Comparison of ENCODE assay signal across 20 cellular contexts in the genomic region with DNA sequence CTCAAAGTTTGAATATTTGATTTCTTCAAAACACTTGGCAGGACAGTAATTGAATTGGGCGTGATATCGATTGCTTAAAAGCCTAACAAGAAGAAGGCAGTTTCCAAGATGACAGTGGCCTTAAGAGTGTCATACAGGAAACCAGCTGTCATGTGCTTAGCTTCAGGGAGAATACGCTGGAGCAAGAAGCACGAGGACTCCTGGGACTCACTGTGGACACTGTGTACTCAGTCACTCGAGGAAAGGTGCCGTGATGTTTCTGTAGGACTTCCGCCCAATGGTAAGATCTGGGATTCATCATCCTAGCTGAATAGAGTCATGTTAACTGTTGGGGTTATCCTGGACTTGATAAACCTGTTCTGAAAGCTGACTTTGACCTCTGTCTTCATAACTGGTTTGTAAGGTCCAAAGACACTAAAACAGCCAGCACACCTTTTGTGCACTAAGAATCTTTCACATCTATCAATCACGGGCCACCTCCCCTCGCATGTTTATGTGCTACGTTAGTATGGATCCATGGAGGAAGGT.
DNase-seq lines count a peak whose midpoint lies in the region; ATAC-seq, FAIRE-seq and TF ChIP-seq lines count a peak whose summit lies in the region.
"Had no signal": no experiment of that assay in that cellular context is flagged by ENCODE, and none has a peak within 500 bp of the region (broad histone marks: within the 10 kb centered on the region; RNA-seq: fewer than 3 reads in every experiment).

No MANE protein-coding gene starts in this region.

- no peak for TF ChIP-seq CTCF in Calu3 (IDR thresholded peaks at IDR 0.05; ENCODE audit: unreplicated experiment)
- TF ChIP-seq CTCF in CD14-positive monocyte (IDR thresholded peaks at IDR 0.05): no peak

- intact Hi-C loops in Right ventricle myocardium inferior (cut with DNase I): no loop called here
- intact Hi-C loops in cardiac septum (cut with DNase I): no loop called here
- intact Hi-C loops in Calu3 (cut with micrococcal nuclease; ENCODE audit: unreplicated experiment): no loop called here
- intact Hi-C loops in CD14-positive monocyte (cut with micrococcal nuclease): no loop called here

- H3K9me3 Mint-ChIP-seq in Calu3 (ENCODE audit: low read depth, unreplicated experiment) (peaks cover 7% of the 10 kb centered on the region), CD14-positive monocyte (peaks cover 0 to 8% (median 2%) of the 10 kb centered on the region in 7 donors)
- peaks cover 4% of the 10 kb centered on the region for H3K9me3 Mint-ChIP-seq in activated T-cell treated with anti-CD3 and anti-CD28 coated beads, Interleukin-2, amount 50 U/mL, for 24 hours
- H3K9me3 Mint-ChIP-seq: CD8-positive, alpha-beta T cell had no signal

- H3K4me3 Mint-ChIP-seq in Calu3 (ENCODE audit: low read depth, unreplicated experiment) (no peak overlapping the region), CD14-positive monocyte (no peak overlapping the region)
- H3K4me3 Mint-ChIP-seq in activated T-cell treated with anti-CD3 and anti-CD28 coated beads, Interleukin-2, amount 50 U/mL, for 24 hours: no peak overlapping the region
- H3K4me3 Mint-ChIP-seq: CD8-positive, alpha-beta T cell had no signal

- no peak for DNase-seq in Right ventricle myocardium inferior (ENCODE audit: missing footprints)
- DNase-seq in cardiac septum (ENCODE audit: low spot score): no peak
- DNase-seq in mucosa of gallbladder (ENCODE audit: low spot score): peak; percentile 41
- no peak for DNase-seq in Calu3
- DNase-seq in activated T-cell treated with anti-CD3 and anti-CD28 coated beads, Interleukin-2, amount 50 U/mL, for 24 hours: no peak
- no peak for DNase-seq in CD14-positive monocyte (ENCODE audit: low spot score)
- DNase-seq: CD8-positive, alpha-beta T cell; H7; MM.1S; NCI-H1048; NCI-H1417 treated with DMSO at 0.1 percent for 48 hours; NCI-H187 treated with DMSO at 0.1 percent for 48 hours; NCI-H2107; NCI-H446 treated with DMSO at 0.1 percent for 48 hours; NCI-H526 treated with DMSO at 0.1 percent for 48 hours; PC-3; SHP77 treated with DMSO at 0.1 percent for 48 hours; SK-N-SH had no signal

- no TSS peak for BruUV-seq in Calu3 (replicated peaks; lab: Mats Ljungman, UMichigan)

- CTCF ChIA-PET in Calu3 (lab: Charles Lee): no interaction called here

- FAIRE-seq in colon (lab: Jason Lieb, UNC): peak; percentile 47

- no peak overlapping the region for H3K27ac Mint-ChIP-seq in Calu3 (ENCODE audit: unreplicated experiment)
- H3K27ac Mint-ChIP-seq in activated T-cell treated with anti-CD3 and anti-CD28 coated beads, Interleukin-2, amount 50 U/mL, for 24 hours: no peak overlapping the region
- no peak overlapping the region for H3K27ac Mint-ChIP-seq in CD14-positive monocyte
- H3K27ac Mint-ChIP-seq: CD8-positive, alpha-beta T cell had no signal

- ATAC-seq in Right ventricle myocardium inferior (peak; percentile 60), GM18498 (IDR thresholded peaks at IDR 0.05; ENCODE audit: unreplicated experiment) (no peak)
- ATAC-seq: CD8-positive, alpha-beta T cell; PC-3 had no signal

- H3K4me1 Mint-ChIP-seq in Calu3 (ENCODE audit: low read depth, unreplicated experiment) (no peaks in the 10 kb centered on the region), CD14-positive monocyte (peaks cover 4% of the 10 kb centered on the region)
- peaks cover 5% of the 10 kb centered on the region for H3K4me1 Mint-ChIP-seq in activated T-cell treated with anti-CD3 and anti-CD28 coated beads, Interleukin-2, amount 50 U/mL, for 24 hours (ENCODE audit: low read depth)

- H3K36me3 Mint-ChIP-seq in Calu3 (ENCODE audit: insufficient read depth, unreplicated experiment): no peaks in the 10 kb centered on the region
- H3K36me3 Mint-ChIP-seq in activated T-cell treated with anti-CD3 and anti-CD28 coated beads, Interleukin-2, amount 50 U/mL, for 24 hours (ENCODE audit: low read depth): no peaks in the 10 kb centered on the region
- H3K36me3 Mint-ChIP-seq in CD14-positive monocyte: no peaks in the 10 kb centered on the region
- H3K36me3 Mint-ChIP-seq: CD8-positive, alpha-beta T cell had no signal

- no peaks in the 10 kb centered on the region for H3K27me3 Mint-ChIP-seq in Calu3 (ENCODE audit: unreplicated experiment)
- no peaks in the 10 kb centered on the region for H3K27me3 Mint-ChIP-seq in activated T-cell treated with anti-CD3 and anti-CD28 coated beads, Interleukin-2, amount 50 U/mL, for 24 hours
- peaks cover 0 to 3% (median 1%) of the 10 kb centered on the region in 3 donors for H3K27me3 Mint-ChIP-seq in CD14-positive monocyte (ENCODE audit: low read depth in 3 of 3)
